In the genomic region with DNA sequence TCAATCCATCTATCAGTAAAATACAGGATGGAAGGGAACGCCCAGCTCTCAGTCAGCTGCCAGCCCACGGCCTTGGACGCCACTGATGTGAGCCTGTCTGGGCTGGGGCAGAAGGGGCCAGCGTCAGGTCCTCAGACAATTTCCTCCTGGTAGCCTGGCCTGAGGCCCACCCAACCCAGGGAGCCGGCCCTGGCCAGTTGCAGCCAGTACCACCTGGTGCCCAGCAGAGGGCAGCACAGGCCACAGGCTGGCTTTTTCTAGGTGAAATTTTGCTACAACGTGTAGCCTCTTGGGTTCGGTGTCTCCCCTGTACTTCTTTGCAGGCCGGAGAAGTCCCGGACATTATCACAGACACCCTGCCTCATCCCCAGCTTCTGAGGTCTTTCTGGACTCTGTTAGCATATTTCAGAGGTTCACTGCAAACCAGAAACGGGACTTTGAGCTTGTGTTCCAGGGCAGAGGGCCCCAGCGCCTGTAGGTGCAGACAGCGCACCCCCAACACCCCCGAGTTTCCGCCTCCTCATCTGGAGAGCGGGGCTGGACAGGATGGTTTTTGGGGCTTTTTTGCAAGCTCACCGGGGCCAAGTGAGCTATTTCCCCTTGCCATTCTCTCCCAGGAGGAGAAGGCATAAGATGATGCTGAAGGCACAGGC, we compare ENCODE assay signal across 8 cellular contexts. TPM values are rescaled to one million over a fixed set of nuclear protein-coding genes. Genes with fewer than 3 reads are reported as not detected.
DNase-seq lines count a peak whose midpoint lies in the region; TF ChIP-seq lines count a peak whose summit lies in the region.

No MANE protein-coding gene starts in this region.

- DNase-seq in DMS 273 (lab: John Stamatoyannopoulos, UW; ENCODE audit: unreplicated experiment) (peak; percentile 78), DMS 273 treated with DMSO at 0.1 percent for 48 hours (lab: John Stamatoyannopoulos, UW) (no peak), HFFc6 (peak; percentile 15), NCI-H345 treated with DMSO at 0.1 percent for 48 hours (lab: John Stamatoyannopoulos, UW; ENCODE audit: unreplicated experiment) (peak; percentile 28), epithelial cell of esophagus (ENCODE audit: low read depth) (peak; percentile 37), middle frontal gyrus (ENCODE audit: extremely low spot score, low spot score) (peak; percentile 65)
- peak; percentile 85 for DNase-seq in activated CD8-positive, alpha-beta memory T cell treated with anti-CD3 and anti-CD28 coated beads for 24 hours
- DNase-seq in stimulated activated CD8-positive, alpha-beta memory T cell treated with anti-CD3 and anti-CD28 coated beads, Interleukin-7, amount 100 ng/mL, for 4 hours (ENCODE audit: low read depth in 2 of 2): peak; percentile 11 to 24

- H3K4me1 Mint-ChIP-seq in HFFc6 (ENCODE audit: low read depth): no peaks in the 10 kb centered on the region

- no peak overlapping the region for H3K4me3 Mint-ChIP-seq in HFFc6

- no peaks in the 10 kb centered on the region for H3K36me3 Mint-ChIP-seq in HFFc6 (ENCODE audit: low read depth)

- H3K9me3 Mint-ChIP-seq in HFFc6: peaks cover 5% of the 10 kb centered on the region; the same call in 1 of the 2 replicates

- no peak overlapping the region for H3K4me3 ChIP-seq in epithelial cell of esophagus (ENCODE audit: low read length)

- TF ChIP-seq CTCF in HFFc6 (IDR thresholded peaks at IDR 0.05): peak; percentile 97
- peak; percentile 92 for TF ChIP-seq CTCF in epithelial cell of esophagus (IDR thresholded peaks at IDR 0.05; ENCODE audit: insufficient read depth, low read depth, low read length, missing control alignments)

- H3K27me3 Mint-ChIP-seq in HFFc6 (ENCODE audit: insufficient read depth): peaks cover 27% of the 10 kb centered on the region

- no peak overlapping the region for H3K27ac Mint-ChIP-seq in HFFc6

RNA-seq across cellular contexts. Expression of a gene that starts 45.9 kb away (rescaled TPM):
- total RNA-seq in HFFc6 (2021; fragmentation: NEBNext Ultra II Directional; extraction: Animal tissue kit (Norgen Biotek cat#: 25700)): not detected
